ENCODE assay signal across 20 cellular contexts in the genomic region with DNA sequence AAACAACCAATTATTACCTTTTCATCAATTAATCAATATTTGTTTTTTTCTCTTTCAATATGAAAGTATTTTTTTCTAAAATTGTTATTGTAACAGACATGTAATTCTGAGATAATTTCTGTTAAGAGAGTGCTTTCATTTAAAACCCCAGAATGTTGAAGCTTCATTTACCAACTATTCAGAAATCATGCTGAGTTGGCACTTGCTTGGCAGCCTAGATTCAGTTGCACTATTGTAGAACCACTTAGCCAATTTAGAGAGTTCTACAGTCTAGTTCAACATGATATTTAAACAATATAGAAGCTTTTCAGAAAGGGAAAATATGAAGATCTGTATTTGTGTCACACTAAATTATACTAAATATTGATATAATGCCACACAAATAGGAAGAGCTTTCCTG. TPM values are rescaled to one million over a fixed set of nuclear protein-coding genes. Genes with fewer than 3 reads are reported as not detected.
DNase-seq lines count a peak whose midpoint lies in the region; ATAC-seq, FAIRE-seq and TF ChIP-seq lines count a peak whose summit lies in the region.
"Had no signal": no experiment of that assay in that cellular context is flagged by ENCODE, and none has a peak within 500 bp of the region (broad histone marks: within the 10 kb centered on the region; RNA-seq: fewer than 3 reads in every experiment).

No MANE protein-coding gene starts in this region.

- CTCF ChIA-PET in HepG2 (lab: Yijun Ruan, JAX; ENCODE audit: low intra/inter-chr PET ratio, low total read pairs): no interaction called here

- no peaks in the 10 kb centered on the region for H3K4me1 Mint-ChIP-seq in effector memory CD8-positive, alpha-beta T cell (ENCODE audit: low read depth in 2 of 2)
- H3K4me1 Mint-ChIP-seq: CD8-positive, alpha-beta memory T cell had no signal

- no peak overlapping the region for H3K4me3 ChIP-seq in HepG2 (replicated peaks in 1 of 3; ENCODE audit: insufficient read depth in 1 of 3, low read depth in 2 of 3, low read length in 3 of 3)
- H3K4me3 ChIP-seq in right lobe of liver: no peak overlapping the region
- no peak overlapping the region for H3K4me3 ChIP-seq in H7 (ENCODE audit: insufficient read depth, low read depth, low read length)
- H3K4me3 ChIP-seq: BLaER1, GM23338, HAP-1 had no signal

- H2AFZ ChIP-seq in HepG2 (ENCODE audit: low read length): no peak overlapping the region
- H2AFZ ChIP-seq: GM23338 had no signal

- no peak overlapping the region for H3K4me2 ChIP-seq in HepG2 (ENCODE audit: low read depth, low read length)
- H3K4me2 ChIP-seq: BLaER1, GM23338 had no signal

- TF ChIP-seq CTCF in HepG2 (CRISPR knock-in tag; IDR thresholded peaks at IDR 0.05) (no peak), right lobe of liver (IDR thresholded peaks at IDR 0.05) (no peak)

- H3K36me3 ChIP-seq in HepG2 (replicated peaks in 1 of 2; ENCODE audit: control insufficient read depth in 1 of 2, insufficient read depth in 2 of 2, low read length in 2 of 2) (no peaks in the 10 kb centered on the region), right lobe of liver (no peaks in the 10 kb centered on the region), H7 (replicated peaks; ENCODE audit: control insufficient read depth, insufficient read depth, low read length) (no peaks in the 10 kb centered on the region)
- H3K36me3 ChIP-seq: BLaER1, HAP-1 had no signal

- H3K27me3 Mint-ChIP-seq in effector memory CD8-positive, alpha-beta T cell: no peaks in the 10 kb centered on the region
- H3K27me3 Mint-ChIP-seq: CD8-positive, alpha-beta memory T cell had no signal

- H3K4me1 ChIP-seq in HepG2 (ENCODE audit: insufficient read depth, low read length): no peaks in the 10 kb centered on the region
- H3K4me1 ChIP-seq in right lobe of liver: no peaks in the 10 kb centered on the region
- H3K4me1 ChIP-seq: BLaER1, Caco-2 had no signal

- no TSS peak for BruUV-seq in HepG2 (replicated peaks; lab: Mats Ljungman, UMichigan)

- no peak for DNase-seq in HepG2 (ENCODE audit: low spot score)
- DNase-seq in right lobe of liver: no peak
- DNase-seq in NCI-H446 treated with DMSO at 0.1 percent for 48 hours (lab: John Stamatoyannopoulos, UW): peak; percentile 33
- peak; percentile 19 for DNase-seq in astrocyte of the hippocampus (ENCODE audit: low read depth, low spot score)
- DNase-seq in H7: no peak
- no peak for DNase-seq in effector memory CD8-positive, alpha-beta T cell
- no peak for DNase-seq in DMS 273 treated with DMSO at 0.1 percent for 48 hours (lab: John Stamatoyannopoulos, UW)
- DNase-seq in middle frontal gyrus (ENCODE audit: extremely low spot score, low spot score): no peak
- DNase-seq: Caco-2; CD8-positive, alpha-beta memory T cell; DMS53; KBM-7 had no signal

- H3K27me3 ChIP-seq in HepG2 (ENCODE audit: control insufficient read depth in 1 of 2, insufficient read depth in 2 of 2, low read length in 2 of 2): no peaks in the 10 kb centered on the region
- no peaks in the 10 kb centered on the region for H3K27me3 ChIP-seq in right lobe of liver
- H3K27me3 ChIP-seq in H7 (ENCODE audit: control insufficient read depth, insufficient read depth, low read length): no peaks in the 10 kb centered on the region
- H3K27me3 ChIP-seq: BLaER1 had no signal

- intact Hi-C loops in HepG2 (cut with micrococcal nuclease; ENCODE audit: unreplicated experiment) (no loop called here), right lobe of liver (cut with DNase I) (no loop called here)

- H3K79me2 ChIP-seq in HepG2 (ENCODE audit: insufficient read depth, low read length): no peaks in the 10 kb centered on the region

- in situ Hi-C loops in HepG2 (cut with HindIII; ENCODE audit: extremely low pct_ligation_motif_present, low pct_unique_long_range_greater_than_20kb): no loop called here

- POLR2A ChIA-PET in HepG2 (lab: Yijun Ruan, JAX): no interaction called here

- TF ChIP-seq RAD21 in HepG2 (CRISPR knock-in tag; IDR thresholded peaks at IDR 0.05): no peak

- TF ChIP-seq EP300 in HepG2 (IDR thresholded peaks at IDR 0.05; ENCODE audit: low read depth in 2 of 2, low read length in 2 of 2): no peak
- TF ChIP-seq EP300 in HepG2 (CRISPR knock-in tag; IDR thresholded peaks at IDR 0.05; ENCODE audit: borderline replicate concordance): no peak

- TF ChIP-seq POLR2A in HepG2 (IDR thresholded peaks at IDR 0.05; ENCODE audit: insufficient read depth in 1 of 2, low read depth in 2 of 2, low read length in 2 of 2) (no peak), right lobe of liver (IDR thresholded peaks at IDR 0.05) (no peak)

- no peaks in the 10 kb centered on the region for H4K20me1 ChIP-seq in HepG2 (ENCODE audit: insufficient read depth, low read length)
- H4K20me1 ChIP-seq: BLaER1 had no signal

- peaks cover 5 to 6% of the 10 kb centered on the region in 2 donors for H3K9me3 Mint-ChIP-seq in effector memory CD8-positive, alpha-beta T cell

- no peak overlapping the region for H3K4me3 Mint-ChIP-seq in effector memory CD8-positive, alpha-beta T cell
- H3K4me3 Mint-ChIP-seq: CD8-positive, alpha-beta memory T cell; GM23338 had no signal

- H3K9me3 ChIP-seq in HepG2 (ENCODE audit: low read length) (no peaks in the 10 kb centered on the region), right lobe of liver (no peaks in the 10 kb centered on the region)
- H3K9me3 ChIP-seq: BLaER1, Caco-2, HAP-1 had no signal

- no peak overlapping the region for H3K27ac ChIP-seq in HepG2 (ENCODE audit: extremely low read length, insufficient read depth, low read length)
- H3K27ac ChIP-seq in right lobe of liver: no peak overlapping the region
- H3K27ac ChIP-seq: BLaER1 had no signal

- no peak overlapping the region for H3K9ac ChIP-seq in HepG2 (ENCODE audit: insufficient read depth, low read depth, low read length)
- H3K9ac ChIP-seq: BLaER1 had no signal

- no peak overlapping the region for H3K27ac Mint-ChIP-seq in effector memory CD8-positive, alpha-beta T cell
- H3K27ac Mint-ChIP-seq: CD8-positive, alpha-beta memory T cell; GM23338 had no signal

- FAIRE-seq in HepG2 (lab: Jason Lieb, UNC): no peak
- FAIRE-seq: GM12891, HTR-8/SVneo had no signal

- ATAC-seq in HepG2: no peak
- no peak for ATAC-seq in right lobe of liver
- ATAC-seq in effector memory CD8-positive, alpha-beta T cell (replicated peaks): no peak
- ATAC-seq: GM23338 had no signal

- H3K36me3 Mint-ChIP-seq in effector memory CD8-positive, alpha-beta T cell (ENCODE audit: insufficient read depth): no peaks in the 10 kb centered on the region
- H3K36me3 Mint-ChIP-seq: CD8-positive, alpha-beta memory T cell had no signal

TF ChIP-seq in HepG2, 621 proteins besides CTCF, POLR2A, EP300 and RAD21:
- TF ChIP-seq MAFK (conservative IDR thresholded peaks at IDR 0.05 in 1 of 2, IDR thresholded peaks at IDR 0.05 in 1 of 2; ENCODE audit: low read length in 2 of 2) (peak; percentile 62 to 81), HHEX (CRISPR knock-in tag; IDR thresholded peaks at IDR 0.05) (no peak), MAFF (IDR thresholded peaks at IDR 0.05; ENCODE audit: low read depth, low read length) (peak; percentile 79)

RNA-seq across cellular contexts. Expression of a gene that starts 56.1 kb away (rescaled TPM):
- total RNA-seq in HepG2 (2016; rRNA removed; fragmentation: Illumina TruSeq; extraction: Trizol): not detected in 2 replicates
- not detected in 2 replicates for total RNA-seq in HepG2 (2016; cell fraction: cytosol; rRNA removed; fragmentation: Illumina TruSeq; extraction: Trizol; ENCODE audit: low read depth)
- 0.04 TPM in 1 of 2 replicates, not detected in the other for total RNA-seq in HepG2 (2016; cell fraction: insoluble cytoplasmic fraction; rRNA removed; fragmentation: Illumina TruSeq; extraction: Trizol)
- not detected in 2 replicates for total RNA-seq in HepG2 (2016; cell fraction: membrane; rRNA removed; fragmentation: Illumina TruSeq; extraction: Trizol)
- not detected in 2 replicates for total RNA-seq in HepG2 (2016; cell fraction: nucleus; rRNA removed; fragmentation: Illumina TruSeq; extraction: Trizol)
- polyA plus RNA-seq in HepG2 (2011; rRNA removed): not detected in 2 replicates
- not detected in 2 replicates for polyA plus RNA-seq in HepG2 (2011; cell fraction: cytosol; rRNA removed)
- 0.11 TPM in 1 of 2 replicates, not detected in the other for polyA plus RNA-seq in HepG2 (2011; cell fraction: nucleus; rRNA removed)
- polyA plus RNA-seq in HepG2 (2012): 0.05 and 0.07 TPM in 2 replicates
- polyA plus RNA-seq in HepG2 (2016; cell fraction: cytosol; fragmentation: Illumina TruSeq; extraction: Trizol; ENCODE audit: low read depth): not detected in 2 replicates
- 0.23 TPM in 1 of 2 replicates, not detected in the other for polyA plus RNA-seq in HepG2 (2016; cell fraction: insoluble cytoplasmic fraction; fragmentation: Illumina TruSeq; extraction: Trizol; ENCODE audit: low read depth)
- 0.06 TPM in 1 of 2 replicates, not detected in the other for polyA plus RNA-seq in HepG2 (2016; cell fraction: membrane; fragmentation: Illumina TruSeq; extraction: Trizol; ENCODE audit: low read depth)
- polyA plus RNA-seq in HepG2 (2016; cell fraction: nucleus; fragmentation: Illumina TruSeq; extraction: Trizol; ENCODE audit: insufficient read depth, low read depth): not detected in 2 replicates
- polyA minus RNA-seq in HepG2 (2011; rRNA and poly(A)+ RNA removed; ENCODE audit: low replicate concordance): not detected in 2 replicates
- not detected in 2 replicates for polyA minus RNA-seq in HepG2 (2011; cell fraction: cytosol; rRNA and poly(A)+ RNA removed)
- 0.25 and 0.39 TPM in 2 replicates for polyA minus RNA-seq in HepG2 (2011; cell fraction: nucleus; rRNA and poly(A)+ RNA removed)
- total RNA-seq in right lobe of liver: under 1 TPM in 2 of 6 experiments, not detected in 4; 0.16 to 0.28 TPM
- 1.1 and 1.8 TPM in 2 replicates for total RNA-seq in H7 (2014; rRNA removed; shearing (Covaris generic))
- total RNA-seq: A172; Caco-2; CD8-positive, alpha-beta memory T cell; G401 had no signal
- polyA plus RNA-seq: AG04450; CD8-positive, alpha-beta memory T cell had no signal

Comparison
In these comparisons a context has a peak if more than half of its experiments do, and no peak if none do; other contexts are left out.
1. DNase-seq: peak in NCI-H446 treated with DMSO at 0.1 percent for 48 hours (single experiment) and astrocyte of the hippocampus (single experiment); none in HepG2 (single experiment), right lobe of liver (0 of 3), H7 (single experiment), effector memory CD8-positive, alpha-beta T cell (0 of 3), DMS 273 treated with DMSO at 0.1 percent for 48 hours (single experiment) and middle frontal gyrus (single experiment).